Comparison of ENCODE assay signal across 8 cellular contexts in the genomic region with DNA sequence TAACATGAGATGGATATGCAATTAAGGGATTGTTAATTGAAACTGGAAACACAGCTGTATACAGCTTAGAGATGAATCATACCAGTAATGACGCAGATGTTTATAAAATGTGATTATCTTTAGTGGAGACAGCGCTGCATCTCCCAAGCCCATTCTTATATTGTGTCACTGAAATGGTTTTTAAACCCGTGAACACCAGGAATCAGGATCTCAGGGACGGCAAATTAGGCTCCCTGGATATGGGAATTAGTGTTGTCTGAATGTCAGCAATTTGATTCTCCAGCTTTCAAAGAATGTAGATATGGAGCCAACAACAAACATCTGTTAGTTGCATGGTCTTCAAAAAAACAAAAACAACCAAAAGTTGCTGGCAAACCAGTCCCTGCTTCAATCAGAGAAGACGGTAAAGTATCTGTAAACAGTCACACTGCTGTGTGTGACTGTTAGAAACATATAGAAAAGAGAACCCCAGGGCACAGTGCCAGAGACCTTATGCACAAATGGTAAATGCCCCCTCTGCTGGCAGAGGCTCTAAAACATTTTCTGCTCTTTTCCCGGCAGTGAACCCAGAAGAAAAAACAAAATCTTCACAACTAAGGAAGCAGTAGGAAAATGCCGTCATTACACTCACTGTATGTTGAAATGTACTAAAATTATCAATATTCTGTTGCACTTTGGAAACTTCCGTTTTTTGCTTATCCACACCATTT.
DNase-seq lines count a peak whose midpoint lies in the region; ATAC-seq and TF ChIP-seq lines count a peak whose summit lies in the region.

No MANE protein-coding gene starts in this region.

- H3K79me2 ChIP-seq in ACC112 (ENCODE audit: control insufficient read depth, insufficient read depth, low read length, unreplicated experiment) = no peaks in the 10 kb centered on the region

- no peaks in the 10 kb centered on the region for H3K27me3 ChIP-seq in ACC112 (ENCODE audit: insufficient read depth, low read length)
- no peaks in the 10 kb centered on the region for H3K27me3 ChIP-seq in brain microvascular endothelial cell (replicated peaks)
- no peaks in the 10 kb centered on the region for H3K27me3 ChIP-seq in right lobe of liver
- no peaks in the 10 kb centered on the region for H3K27me3 ChIP-seq in lower lobe of right lung (ENCODE audit: low read depth)

- DNase-seq in NCI-H446 treated with DMSO at 0.1 percent for 48 hours (lab: John Stamatoyannopoulos, UW) = peak; percentile 12
- peak; percentile 65 for DNase-seq in brain microvascular endothelial cell
- DNase-seq in right lobe of liver = no peak
- no peak for DNase-seq in lower lobe of right lung
- DNase-seq in T1000 (lab: John Stamatoyannopoulos, UW) = no peak

- H3K27ac ChIP-seq in ACC112 (ENCODE audit: low read depth, low read length) (no peak overlapping the region), brain microvascular endothelial cell (peak overlapping the region; percentile 70), right lobe of liver (no peak overlapping the region), lower lobe of right lung (no peak overlapping the region)

- in situ Hi-C loops in brain microvascular endothelial cell (cut with HindIII; ENCODE audit: low pct_ligation_motif_present, low sequenced_read_pairs) = no loop called here

- no peak for TF ChIP-seq POLR2A in right lobe of liver (IDR thresholded peaks at IDR 0.05)

- H3K9me3 ChIP-seq in right lobe of liver (no peaks in the 10 kb centered on the region), lower lobe of right lung (no peaks in the 10 kb centered on the region)

- ATAC-seq in right lobe of liver (peak in 3 of 4 donors; percentile 43 to 49 (median 45)), lower lobe of right lung (no peak), GM21619 (IDR thresholded peaks at IDR 0.05; ENCODE audit: unreplicated experiment) (no peak)

- H3K4me3 ChIP-seq in ACC112 (ENCODE audit: low read depth, low read length) = peak overlapping the region; percentile 70
- peak overlapping the region; percentile 1 for H3K4me3 ChIP-seq in brain microvascular endothelial cell (ENCODE audit: low read depth, low read length)
- H3K4me3 ChIP-seq in right lobe of liver = no peak overlapping the region
- H3K4me3 ChIP-seq in lower lobe of right lung = no peak overlapping the region

- intact Hi-C loops in right lobe of liver (cut with DNase I) = no loop called here
- intact Hi-C loops in lower lobe of right lung (cut with DNase I) = no loop called here

- no peaks in the 10 kb centered on the region for H3K36me3 ChIP-seq in ACC112 (ENCODE audit: insufficient read depth, low read length)
- H3K36me3 ChIP-seq in brain microvascular endothelial cell (replicated peaks) = no peaks in the 10 kb centered on the region
- no peaks in the 10 kb centered on the region for H3K36me3 ChIP-seq in right lobe of liver
- no peaks in the 10 kb centered on the region for H3K36me3 ChIP-seq in lower lobe of right lung

- peak overlapping the region; percentile 84 for H2AFZ ChIP-seq in ACC112 (ENCODE audit: low read length, unreplicated experiment)

- TF ChIP-seq CTCF in GM12873 (IDR thresholded peaks at IDR 0.05; ENCODE audit: insufficient read depth, low read depth, low read length, missing control alignments) (peak; percentile 44), brain microvascular endothelial cell (IDR thresholded peaks at IDR 0.05; ENCODE audit: low read depth, low read length, missing control alignments) (peak; percentile 67), right lobe of liver (IDR thresholded peaks at IDR 0.05) (peak; percentile 25 to 38 (median 33)), lower lobe of right lung (IDR thresholded peaks at IDR 0.05) (no peak)

- WGBS in right lobe of liver (ENCODE audit: insufficient coverage, low coverage, low lambda C conversion rate, missing lambda C conversion rate) = 24% methylated on average over 8 of the region's 8 CpGs

- peaks cover 8% of the 10 kb centered on the region for H3K4me1 ChIP-seq in ACC112 (ENCODE audit: control insufficient read depth, insufficient read depth, low read length, unreplicated experiment)
- H3K4me1 ChIP-seq in right lobe of liver = peaks cover 0 to 10% (median 0%) of the 10 kb centered on the region in 4 donors
- H3K4me1 ChIP-seq in lower lobe of right lung = no peaks in the 10 kb centered on the region

Comparison
In these comparisons a context has a peak if more than half of its experiments do, and no peak if none do; other contexts are left out.
1. H3K4me3 ChIP-seq: peak in ACC112 (single experiment) and brain microvascular endothelial cell (single experiment); none in right lobe of liver (0 of 3) and lower lobe of right lung (single experiment).
2. DNase-seq: peak in NCI-H446 treated with DMSO at 0.1 percent for 48 hours (single experiment) and brain microvascular endothelial cell (single experiment); none in right lobe of liver (0 of 3), lower lobe of right lung (single experiment) and T1000 (single experiment).
3. ATAC-seq: peak in right lobe of liver (3 of 4); none in lower lobe of right lung (0 of 2) and GM21619 (single experiment).